In genomic region chr22:50525991-50526848, GRCh38 we compare ENCODE assay signal across 1 cellular context.
TF ChIP-seq lines count a peak whose summit lies in the region.

No MANE protein-coding gene starts in this region.

TF ChIP-seq in K562, 482 proteins besides CTCF, POLR2A, EP300 and RAD21 (continued from another document and continues in another):
- no peak for TF ChIP-seq ETV5 (CRISPR knock-in tag; IDR thresholded peaks at IDR 0.05; ENCODE audit: low read depth)
- no peak for TF ChIP-seq BACH1 (tag; IDR thresholded peaks at IDR 0.05)
- TF ChIP-seq, protein P1, sequence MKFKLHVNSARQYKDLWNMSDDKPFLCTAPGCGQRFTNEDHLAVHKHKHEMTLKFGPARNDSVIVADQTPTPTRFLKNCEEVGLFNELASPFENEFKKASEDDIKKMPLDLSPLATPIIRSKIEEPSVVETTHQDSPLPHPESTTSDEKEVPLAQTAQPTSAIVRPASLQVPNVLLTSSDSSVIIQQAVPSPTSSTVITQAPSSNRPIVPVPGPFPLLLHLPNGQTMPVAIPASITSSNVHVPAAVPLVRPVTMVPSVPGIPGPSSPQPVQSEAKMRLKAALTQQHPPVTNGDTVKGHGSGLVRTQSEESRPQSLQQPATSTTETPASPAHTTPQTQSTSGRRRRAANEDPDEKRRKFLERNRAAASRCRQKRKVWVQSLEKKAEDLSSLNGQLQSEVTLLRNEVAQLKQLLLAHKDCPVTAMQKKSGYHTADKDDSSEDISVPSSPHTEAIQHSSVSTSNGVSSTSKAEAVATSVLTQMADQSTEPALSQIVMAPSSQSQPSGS (CRISPR knock-in tag; IDR thresholded peaks at IDR 0.05), result no peak
- TF ChIP-seq HNRNPUL1 (IDR thresholded peaks at IDR 0.05; ENCODE audit: low read length), result no peak
- no peak for TF ChIP-seq CBFB (CRISPR knock-in tag; IDR thresholded peaks at IDR 0.05)
- no peak for TF ChIP-seq ZNF3 (CRISPR knock-in tag; IDR thresholded peaks at IDR 0.05)
- no peak for TF ChIP-seq ZNF766 (CRISPR knock-in tag; conservative IDR thresholded peaks at IDR 0.05)
- TF ChIP-seq RUNX1 (IDR thresholded peaks at IDR 0.05; ENCODE audit: low read depth), result no peak
- TF ChIP-seq ZNF174 (CRISPR knock-in tag; IDR thresholded peaks at IDR 0.05), result no peak
- TF ChIP-seq ZNF561 (CRISPR knock-in tag; conservative IDR thresholded peaks at IDR 0.05), result no peak
- no peak for TF ChIP-seq ZNF431 (CRISPR knock-in tag; IDR thresholded peaks at IDR 0.05)
- TF ChIP-seq POLR3A (IDR thresholded peaks at IDR 0.05; ENCODE audit: borderline replicate concordance, extremely low read depth, insufficient read depth, insufficient read length), result no peak
- TF ChIP-seq SIRT6 (IDR thresholded peaks at IDR 0.05; ENCODE audit: low read depth, low read length), result no peak
- no peak for TF ChIP-seq STAT5B (CRISPR knock-in tag; IDR thresholded peaks at IDR 0.05)
- TF ChIP-seq ETS1 (conservative IDR thresholded peaks at IDR 0.05; ENCODE audit: control insufficient read depth, low read depth, low read length), result 0 out of 2 replicates have a peak, but pooled peaks have one; percentile 20
- TF ChIP-seq MAFF (IDR thresholded peaks at IDR 0.05; ENCODE audit: low read length), result no peak
- TF ChIP-seq BDP1 (IDR thresholded peaks at IDR 0.05; ENCODE audit: insufficient read depth, insufficient read length), result no peak
- no peak for TF ChIP-seq FOXK2 (conservative IDR thresholded peaks at IDR 0.05 in 1 of 2, IDR thresholded peaks at IDR 0.05 in 1 of 2; ENCODE audit: low read depth in 2 of 2)
- TF ChIP-seq, protein P2, sequence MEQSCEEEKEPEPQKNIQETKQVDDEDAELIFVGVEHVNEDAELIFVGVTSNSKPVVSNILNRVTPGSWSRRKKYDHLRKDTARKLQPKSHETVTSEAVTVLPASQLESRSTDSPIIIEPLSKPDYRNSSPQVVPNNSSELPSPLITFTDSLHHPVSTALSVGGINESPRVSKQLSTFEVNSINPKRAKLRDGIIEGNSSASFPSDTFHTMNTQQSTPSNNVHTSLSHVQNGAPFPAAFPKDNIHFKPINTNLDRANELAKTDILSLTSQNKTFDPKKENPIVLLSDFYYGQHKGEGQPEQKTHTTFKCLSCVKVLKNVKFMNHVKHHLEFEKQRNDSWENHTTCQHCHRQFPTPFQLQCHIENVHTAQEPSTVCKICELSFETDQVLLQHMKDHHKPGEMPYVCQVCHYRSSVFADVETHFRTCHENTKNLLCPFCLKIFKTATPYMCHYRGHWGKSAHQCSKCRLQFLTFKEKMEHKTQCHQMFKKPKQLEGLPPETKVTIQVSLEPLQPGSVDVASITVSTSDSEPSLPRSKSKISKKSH (CRISPR knock-in tag; IDR thresholded peaks at IDR 0.05), result no peak
- TF ChIP-seq, protein P3, sequence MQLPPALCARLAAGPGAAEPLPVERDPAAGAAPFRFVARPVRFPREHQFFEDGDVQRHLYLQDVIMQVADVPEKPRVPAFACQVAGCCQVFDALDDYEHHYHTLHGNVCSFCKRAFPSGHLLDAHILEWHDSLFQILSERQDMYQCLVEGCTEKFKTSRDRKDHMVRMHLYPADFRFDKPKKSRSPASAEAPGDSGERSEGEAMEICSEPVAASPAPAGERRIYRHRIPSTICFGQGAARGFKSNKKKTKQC (CRISPR knock-in tag; IDR thresholded peaks at IDR 0.05), result peak; percentile 69; the same call in 1 of the 2 replicates
- TF ChIP-seq ILF3 (IDR thresholded peaks at IDR 0.05; ENCODE audit: borderline replicate concordance), result no peak
- no peak for TF ChIP-seq PKNOX1 (IDR thresholded peaks at IDR 0.05)
- no peak for TF ChIP-seq HOMEZ (CRISPR knock-in tag; IDR thresholded peaks at IDR 0.05)
- TF ChIP-seq ZNF592 (IDR thresholded peaks at IDR 0.05), result peak; percentile 86
- peak; percentile 77 for TF ChIP-seq ZFX (CRISPR knock-in tag; IDR thresholded peaks at IDR 0.05)
- no peak for TF ChIP-seq POLR3G (IDR thresholded peaks at IDR 0.05; ENCODE audit: extremely low read depth, insufficient read length, insufficient replicate concordance)
- no peak; the same call in 1 of the 2 replicates for TF ChIP-seq ZBTB1 (CRISPR knock-in tag; IDR thresholded peaks at IDR 0.05; ENCODE audit: borderline replicate concordance, low read depth)
- TF ChIP-seq WHSC1 (IDR thresholded peaks at IDR 0.05; ENCODE audit: low read length), result no peak
- TF ChIP-seq SNAPC5 (CRISPR knock-in tag; IDR thresholded peaks at IDR 0.05), result no peak
- TF ChIP-seq ZNF445 (CRISPR knock-in tag; IDR thresholded peaks at IDR 0.05; ENCODE audit: low read depth), result no peak
- no peak for TF ChIP-seq PHTF2 (CRISPR knock-in tag; IDR thresholded peaks at IDR 0.05)
- no peak for TF ChIP-seq CSDE1 (IDR thresholded peaks at IDR 0.05)
- TF ChIP-seq SAFB2 (IDR thresholded peaks at IDR 0.05; ENCODE audit: borderline replicate concordance, low read depth, low read length, severe bottlenecking), result no peak
- TF ChIP-seq, protein P4, sequence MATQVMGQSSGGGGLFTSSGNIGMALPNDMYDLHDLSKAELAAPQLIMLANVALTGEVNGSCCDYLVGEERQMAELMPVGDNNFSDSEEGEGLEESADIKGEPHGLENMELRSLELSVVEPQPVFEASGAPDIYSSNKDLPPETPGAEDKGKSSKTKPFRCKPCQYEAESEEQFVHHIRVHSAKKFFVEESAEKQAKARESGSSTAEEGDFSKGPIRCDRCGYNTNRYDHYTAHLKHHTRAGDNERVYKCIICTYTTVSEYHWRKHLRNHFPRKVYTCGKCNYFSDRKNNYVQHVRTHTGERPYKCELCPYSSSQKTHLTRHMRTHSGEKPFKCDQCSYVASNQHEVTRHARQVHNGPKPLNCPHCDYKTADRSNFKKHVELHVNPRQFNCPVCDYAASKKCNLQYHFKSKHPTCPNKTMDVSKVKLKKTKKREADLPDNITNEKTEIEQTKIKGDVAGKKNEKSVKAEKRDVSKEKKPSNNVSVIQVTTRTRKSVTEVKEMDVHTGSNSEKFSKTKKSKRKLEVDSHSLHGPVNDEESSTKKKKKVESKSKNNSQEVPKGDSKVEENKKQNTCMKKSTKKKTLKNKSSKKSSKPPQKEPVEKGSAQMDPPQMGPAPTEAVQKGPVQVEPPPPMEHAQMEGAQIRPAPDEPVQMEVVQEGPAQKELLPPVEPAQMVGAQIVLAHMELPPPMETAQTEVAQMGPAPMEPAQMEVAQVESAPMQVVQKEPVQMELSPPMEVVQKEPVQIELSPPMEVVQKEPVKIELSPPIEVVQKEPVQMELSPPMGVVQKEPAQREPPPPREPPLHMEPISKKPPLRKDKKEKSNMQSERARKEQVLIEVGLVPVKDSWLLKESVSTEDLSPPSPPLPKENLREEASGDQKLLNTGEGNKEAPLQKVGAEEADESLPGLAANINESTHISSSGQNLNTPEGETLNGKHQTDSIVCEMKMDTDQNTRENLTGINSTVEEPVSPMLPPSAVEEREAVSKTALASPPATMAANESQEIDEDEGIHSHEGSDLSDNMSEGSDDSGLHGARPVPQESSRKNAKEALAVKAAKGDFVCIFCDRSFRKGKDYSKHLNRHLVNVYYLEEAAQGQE (CRISPR knock-in tag; IDR thresholded peaks at IDR 0.05; ENCODE audit: low read depth), result no peak
- no peak for TF ChIP-seq TAF1 (IDR thresholded peaks at IDR 0.05; ENCODE audit: control insufficient read depth, extremely low read depth, insufficient read depth, low read length, severe bottlenecking)
- TF ChIP-seq KDM4B (IDR thresholded peaks at IDR 0.05; ENCODE audit: borderline replicate concordance in 2 of 2, low read depth in 1 of 2), result no peak
- TF ChIP-seq GTF2E2 (tag; IDR thresholded peaks at IDR 0.05), result 0 out of 2 replicates have a peak, but pooled peaks have one; percentile 49
- no peak for TF ChIP-seq TCF15 (CRISPR knock-in tag; IDR thresholded peaks at IDR 0.05)
- no peak for TF ChIP-seq ZNF24 (IDR thresholded peaks at IDR 0.05)
- no peak for TF ChIP-seq ETV1 (tag; conservative IDR thresholded peaks at IDR 0.05; ENCODE audit: low read depth)
- no peak for TF ChIP-seq PHB2 (IDR thresholded peaks at IDR 0.05; ENCODE audit: low read depth)
- TF ChIP-seq ZNF785 (CRISPR knock-in tag; IDR thresholded peaks at IDR 0.05), result no peak
- TF ChIP-seq PCBP2 (IDR thresholded peaks at IDR 0.05; ENCODE audit: low read depth, low read length, poor library complexity, severe bottlenecking), result no peak
- no peak for TF ChIP-seq ZNF778 (CRISPR knock-in tag; IDR thresholded peaks at IDR 0.05)
- TF ChIP-seq BCOR (IDR thresholded peaks at IDR 0.05), result no peak
- TF ChIP-seq MYNN (IDR thresholded peaks at IDR 0.05), result no peak
- TF ChIP-seq MYNN (CRISPR knock-in tag; IDR thresholded peaks at IDR 0.05), result no peak
- TF ChIP-seq ZKSCAN1 (IDR thresholded peaks at IDR 0.05; ENCODE audit: low read depth, low read length), result no peak
- no peak for TF ChIP-seq FOXJ3 (CRISPR knock-in tag; IDR thresholded peaks at IDR 0.05)
- TF ChIP-seq NCOA1 (IDR thresholded peaks at IDR 0.05; ENCODE audit: low read depth), result no peak
- TF ChIP-seq NR1H2 (CRISPR knock-in tag; IDR thresholded peaks at IDR 0.05), result no peak
- TF ChIP-seq JUND (IDR thresholded peaks at IDR 0.05; ENCODE audit: borderline replicate concordance, low read depth, low read length), result no peak
- no peak for TF ChIP-seq JUND (tag; IDR thresholded peaks at IDR 0.05; ENCODE audit: borderline replicate concordance, low read depth, low read length)
- TF ChIP-seq TCF7L2 (IDR thresholded peaks at IDR 0.05; ENCODE audit: low read depth, low read length), result no peak
- no peak for TF ChIP-seq ZBED1 (IDR thresholded peaks at IDR 0.05)
- no peak for TF ChIP-seq ZKSCAN8 (CRISPR knock-in tag; IDR thresholded peaks at IDR 0.05)
- no peak for TF ChIP-seq TOE1 (IDR thresholded peaks at IDR 0.05; ENCODE audit: borderline replicate concordance)
- no peak for TF ChIP-seq TOE1 (CRISPR knock-in tag; IDR thresholded peaks at IDR 0.05; ENCODE audit: borderline replicate concordance, low read depth)
- no peak for TF ChIP-seq PHB (CRISPR knock-in tag; IDR thresholded peaks at IDR 0.05)
- TF ChIP-seq NRF1 (conservative IDR thresholded peaks at IDR 0.05 in 1 of 2, IDR thresholded peaks at IDR 0.05 in 1 of 2), result 0 out of 4 replicates have a peak, but pooled peaks of 1 of the 2 experiments have one; percentile 8
